ENCODE assay signal across 15 cellular contexts in the genomic region with DNA sequence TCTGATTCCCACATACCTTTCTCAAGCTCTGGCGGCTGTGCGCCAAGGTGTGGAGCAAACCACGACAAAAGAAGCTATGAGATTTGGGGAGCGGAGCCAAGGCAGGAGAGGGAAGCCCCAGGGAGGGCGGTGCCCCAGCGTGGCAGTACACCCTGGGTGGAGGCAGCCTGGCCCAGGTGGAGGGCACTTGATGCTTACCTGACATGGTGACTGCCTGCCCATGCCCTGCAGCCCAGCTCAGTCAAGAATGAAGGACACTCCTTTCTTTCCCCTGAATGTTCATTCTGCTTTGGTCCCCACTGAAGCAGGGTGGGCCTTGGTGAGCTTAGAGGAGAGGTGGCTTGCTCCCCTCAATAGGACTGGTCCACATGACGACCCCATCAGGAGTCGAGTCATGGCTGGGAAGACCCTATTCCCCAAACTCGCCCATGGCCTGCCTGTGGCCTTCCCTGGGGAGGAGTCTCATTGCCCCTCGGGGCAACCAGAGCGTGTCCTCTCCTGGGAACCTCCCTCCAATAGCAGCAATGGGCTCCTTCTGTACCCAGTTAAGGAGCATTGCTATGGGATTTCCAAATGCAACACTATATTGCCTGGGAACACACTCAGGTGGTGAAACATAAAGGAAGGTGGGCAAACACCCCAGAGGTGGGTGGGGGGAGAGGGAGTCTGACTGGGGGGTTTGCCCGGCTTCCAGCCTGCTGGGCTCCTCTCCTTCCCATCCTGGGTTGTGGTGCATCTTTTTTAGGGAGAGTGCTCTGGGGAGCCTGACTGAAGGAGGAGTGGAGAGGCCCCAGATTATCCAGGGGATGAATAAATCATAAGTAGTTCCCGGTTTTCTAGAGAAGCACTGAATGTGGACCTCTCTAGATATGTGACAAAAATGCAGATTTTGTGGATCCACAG. TPM values are rescaled to one million over a fixed set of nuclear protein-coding genes. Genes with fewer than 3 reads are reported as not detected.
DNase-seq lines count a peak whose midpoint lies in the region; ATAC-seq and TF ChIP-seq lines count a peak whose summit lies in the region.
"Had no signal": no experiment of that assay in that cellular context is flagged by ENCODE, and none has a peak within 500 bp of the region (broad histone marks: within the 10 kb centered on the region; RNA-seq: fewer than 3 reads in every experiment).

No MANE protein-coding gene starts in this region.

- peaks cover 6% of the 10 kb centered on the region for H3K27me3 Mint-ChIP-seq in activated CD4-positive, alpha-beta T cell treated with anti-CD3 and anti-CD28 coated beads for 36 hours
- H3K27me3 Mint-ChIP-seq in CD14-positive monocyte (ENCODE audit: low read depth in 3 of 3) = peaks cover 11 to 22% (median 17%) of the 10 kb centered on the region in 3 donors

- CTCF ChIA-PET in activated CD4-positive, alpha-beta T cell treated with anti-CD3 and anti-CD28 coated beads for 36 hours (lab: Charles Lee) = interaction anchor here (0.6 to 1.1 kb wide), 4 partner anchors 28 to 80 kb away, joined by 3 to 4 read pairs (median 4); no protein-coding TSS in a partner anchor

- H3K27ac Mint-ChIP-seq in activated CD4-positive, alpha-beta T cell treated with anti-CD3 and anti-CD28 coated beads for 36 hours = no peak overlapping the region
- H3K27ac Mint-ChIP-seq in CD14-positive monocyte = no peak overlapping the region

- no peak for TF ChIP-seq POLR2A in tibial nerve (IDR thresholded peaks at IDR 0.05)

- H3K36me3 ChIP-seq in osteoblast (ENCODE audit: insufficient read depth, low read length) = no peaks in the 10 kb centered on the region
- H3K36me3 ChIP-seq in tibial nerve = no peaks in the 10 kb centered on the region
- H3K36me3 ChIP-seq: BLaER1 treated with 17β-estradiol and CSF1 and Interleukin-3, amounts not matched to agents 10 nM and 100 nM had no signal

- no peaks in the 10 kb centered on the region for H3K36me3 Mint-ChIP-seq in activated CD4-positive, alpha-beta T cell treated with anti-CD3 and anti-CD28 coated beads for 36 hours (ENCODE audit: low read depth)
- H3K36me3 Mint-ChIP-seq in CD14-positive monocyte = no peaks in the 10 kb centered on the region

- no peak overlapping the region for H3K4me2 ChIP-seq in osteoblast (ENCODE audit: insufficient read depth, low read length)
- H3K4me2 ChIP-seq: BLaER1 treated with 17β-estradiol and CSF1 and Interleukin-3, amounts not matched to agents 10 nM and 100 nM had no signal

- no peaks in the 10 kb centered on the region for H3K79me2 ChIP-seq in osteoblast (ENCODE audit: insufficient read depth, low read length)

- H3K4me3 ChIP-seq in osteoblast (ENCODE audit: insufficient read depth, low read length) = no peak overlapping the region
- H3K4me3 ChIP-seq in tibial nerve = no peak overlapping the region
- H3K4me3 ChIP-seq: BLaER1 treated with 17β-estradiol and CSF1 and Interleukin-3, amounts not matched to agents 10 nM and 100 nM had no signal

- H3K27me3 ChIP-seq in osteoblast (ENCODE audit: insufficient read depth, low read length) (peaks cover 10% of the 10 kb centered on the region), tibial nerve (no peaks in the 10 kb centered on the region)
- H3K27me3 ChIP-seq: BLaER1 treated with 17β-estradiol and CSF1 and Interleukin-3, amounts not matched to agents 10 nM and 100 nM had no signal

- no peaks in the 10 kb centered on the region for H4K20me1 ChIP-seq in osteoblast (ENCODE audit: insufficient read depth, low read length)
- H4K20me1 ChIP-seq: BLaER1 treated with 17β-estradiol and CSF1 and Interleukin-3, amounts not matched to agents 10 nM and 100 nM had no signal

- H3K4me1 ChIP-seq in osteoblast (ENCODE audit: insufficient read depth, low read length) = no peaks in the 10 kb centered on the region
- H3K4me1 ChIP-seq in tibial nerve = no peaks in the 10 kb centered on the region
- H3K4me1 ChIP-seq: BLaER1 treated with 17β-estradiol and CSF1 and Interleukin-3, amounts not matched to agents 10 nM and 100 nM had no signal

- TF ChIP-seq CTCF in CD14-positive monocyte (IDR thresholded peaks at IDR 0.05) = no peak
- no peak for TF ChIP-seq CTCF in osteoblast (IDR thresholded peaks at IDR 0.05; ENCODE audit: extremely low read depth, low read depth, low read length)
- no peak for TF ChIP-seq CTCF in tibial nerve (IDR thresholded peaks at IDR 0.05)

- no peak overlapping the region for H2AFZ ChIP-seq in osteoblast (ENCODE audit: low read length)

- H3K4me1 Mint-ChIP-seq in activated CD4-positive, alpha-beta T cell treated with anti-CD3 and anti-CD28 coated beads for 36 hours = no peaks in the 10 kb centered on the region
- no peaks in the 10 kb centered on the region for H3K4me1 Mint-ChIP-seq in CD14-positive monocyte
- H3K4me1 Mint-ChIP-seq: IgD-negative memory B cell had no signal

- POLR2A ChIA-PET in activated CD4-positive, alpha-beta T cell treated with anti-CD3 and anti-CD28 coated beads for 36 hours (lab: Charles Lee) = no interaction called here

- ATAC-seq in activated CD4-positive, alpha-beta T cell treated with anti-CD3 and anti-CD28 coated beads for 36 hours = no peak
- ATAC-seq in GM21717 (IDR thresholded peaks at IDR 0.05; ENCODE audit: unreplicated experiment) = no peak

- WGBS in tibial nerve, 2 donors = 86 to 89% methylated on average over 9 to 11 of the region's 13 CpGs

- no peaks in the 10 kb centered on the region for H3K9me3 Mint-ChIP-seq in activated CD4-positive, alpha-beta T cell treated with anti-CD3 and anti-CD28 coated beads for 36 hours (ENCODE audit: low read depth)
- H3K9me3 Mint-ChIP-seq in CD14-positive monocyte = no peaks in the 10 kb centered on the region
- H3K9me3 Mint-ChIP-seq: IgD-negative memory B cell had no signal

- peak; percentile 1 for DNase-seq in activated CD4-positive, alpha-beta T cell treated with anti-CD3 and anti-CD28 coated beads for 36 hours
- DNase-seq in activated CD4-positive, alpha-beta T cell treated with anti-CD3 and anti-CD28 coated beads, Interleukin-2, amount 50 U/mL, for 4 hours = no peak
- peak; percentile 32 for DNase-seq in CD14-positive monocyte (ENCODE audit: low spot score)
- DNase-seq in ecto neural progenitor cell (ENCODE audit: low spot score) = peak; percentile 25
- DNase-seq in osteoblast (ENCODE audit: insufficient read length, low spot score, missing footprints) = peak; percentile 53
- DNase-seq in stimulated activated CD4-positive, alpha-beta T cell treated with anti-CD3 and anti-CD28 coated beads, Interleukin-12 subunit alpha, Interleukin-12 subunit beta, amount 100 ng/mL, for 4 hours = no peak
- DNase-seq in tibial nerve (ENCODE audit: low spot score in 2 of 2) = no peak
- DNase-seq: 8988T, NCI-H2029, NCI-H510A treated with DMSO at 0.1 percent for 48 hours had no signal

- intact Hi-C loops in activated CD4-positive, alpha-beta T cell treated with anti-CD3 and anti-CD28 coated beads for 36 hours (cut with DNase I, micrococcal nuclease) = no loop called here
- intact Hi-C loops in CD14-positive monocyte (cut with micrococcal nuclease) = no loop called here

- H3K4me3 Mint-ChIP-seq in activated CD4-positive, alpha-beta T cell treated with anti-CD3 and anti-CD28 coated beads for 36 hours = no peak overlapping the region
- H3K4me3 Mint-ChIP-seq in CD14-positive monocyte = no peak overlapping the region
- H3K4me3 Mint-ChIP-seq: IgD-negative memory B cell had no signal

- no peak for TF ChIP-seq EP300 in tibial nerve (IDR thresholded peaks at IDR 0.05)

- no peaks in the 10 kb centered on the region for H3K9me3 ChIP-seq in osteoblast (ENCODE audit: low read depth, low read length)
- H3K9me3 ChIP-seq in tibial nerve = no peaks in the 10 kb centered on the region
- H3K9me3 ChIP-seq: BLaER1 treated with 17β-estradiol and CSF1 and Interleukin-3, amounts not matched to agents 10 nM and 100 nM had no signal

- no peak overlapping the region for H3K27ac ChIP-seq in osteoblast (ENCODE audit: low read depth, low read length)
- no peak overlapping the region for H3K27ac ChIP-seq in tibial nerve
- H3K27ac ChIP-seq: BLaER1 treated with 17β-estradiol and CSF1 and Interleukin-3, amounts not matched to agents 10 nM and 100 nM had no signal

RNA-seq across cellular contexts. Expression of a gene that starts 22.7 kb away (rescaled TPM):
- total RNA-seq in activated CD4-positive, alpha-beta T cell treated with anti-CD3 and anti-CD28 coated beads for 36 hours = not detected
- polyA plus RNA-seq in CD14-positive monocyte = not detected
- not detected in 2 replicates for total RNA-seq in osteoblast
- 100 to 1,000 TPM in 3 of 4 donors, 10 to 100 TPM in 1; 31.6 to 117 (median 112) TPM for total RNA-seq in tibial nerve
- total RNA-seq: HT1080, LHCN-M2 had no signal
- polyA plus RNA-seq: IgD-negative memory B cell had no signal

Comparison
In these comparisons a context has a peak if more than half of its experiments do, and no peak if none do; other contexts are left out.
1. DNase-seq: peak in activated CD4-positive, alpha-beta T cell treated with anti-CD3 and anti-CD28 coated beads for 36 hours (single experiment), CD14-positive monocyte (single experiment), ecto neural progenitor cell (single experiment) and osteoblast (single experiment); none in activated CD4-positive, alpha-beta T cell treated with anti-CD3 and anti-CD28 coated beads, Interleukin-2, amount 50 U/mL, for 4 hours (0 of 2), stimulated activated CD4-positive, alpha-beta T cell treated with anti-CD3 and anti-CD28 coated beads, Interleukin-12 subunit alpha, Interleukin-12 subunit beta, amount 100 ng/mL, for 4 hours (single experiment) and tibial nerve (0 of 2).
2. RNA of a gene that starts 22.7 kb away (total RNA-seq): 31.6 to 117 TPM in tibial nerve; not detected in activated CD4-positive, alpha-beta T cell treated with anti-CD3 and anti-CD28 coated beads for 36 hours and not detected in osteoblast; every median in the first group is over 10 times any median in the second.